ENCODE assay signal across 1 cellular context in the genomic region with DNA sequence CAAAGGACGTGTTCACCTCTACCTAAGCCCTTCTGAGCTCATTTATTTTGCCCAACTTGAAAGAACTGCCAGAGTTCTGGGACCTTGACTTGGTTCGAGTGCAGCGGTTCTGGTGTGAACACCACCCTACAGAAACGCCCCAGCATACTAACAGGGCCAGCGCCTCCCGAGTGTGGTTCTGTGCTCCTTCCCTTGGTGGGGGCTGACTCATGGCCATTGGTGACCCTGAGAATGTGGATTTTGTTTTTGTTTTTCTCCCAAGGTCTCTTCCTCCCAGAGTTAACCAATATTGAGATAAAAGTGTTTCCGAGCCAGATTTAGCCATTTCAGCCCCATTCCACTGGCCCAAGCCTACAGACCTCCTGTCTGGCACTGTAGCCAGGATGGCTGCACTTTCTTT.
TF ChIP-seq lines count a peak whose summit lies in the region.

No MANE protein-coding gene starts in this region.

TF ChIP-seq in IMR-90, 13 proteins besides CTCF, POLR2A, EP300 and RAD21:
- TF ChIP-seq SMC3 (IDR thresholded peaks at IDR 0.05; ENCODE audit: low read depth, low read length) (no peak), MXI1 (IDR thresholded peaks at IDR 0.05; ENCODE audit: borderline replicate concordance, low read depth, low read length) (no peak), MAFK (IDR thresholded peaks at IDR 0.05; ENCODE audit: low read depth, low read length) (no peak), RFX5 (IDR thresholded peaks at IDR 0.05; ENCODE audit: low read depth, low read length) (no peak), NFE2L2 (IDR thresholded peaks at IDR 0.05; ENCODE audit: low read depth, low read length) (no peak), RCOR1 (IDR thresholded peaks at IDR 0.05; ENCODE audit: insufficient replicate concordance, low read length) (no peak), FOS (IDR thresholded peaks at IDR 0.05; ENCODE audit: low read depth, low read length) (no peak), CEBPB (IDR thresholded peaks at IDR 0.05; ENCODE audit: low read depth, low read length) (no peak)
- TF ChIP-seq, protein P1, sequence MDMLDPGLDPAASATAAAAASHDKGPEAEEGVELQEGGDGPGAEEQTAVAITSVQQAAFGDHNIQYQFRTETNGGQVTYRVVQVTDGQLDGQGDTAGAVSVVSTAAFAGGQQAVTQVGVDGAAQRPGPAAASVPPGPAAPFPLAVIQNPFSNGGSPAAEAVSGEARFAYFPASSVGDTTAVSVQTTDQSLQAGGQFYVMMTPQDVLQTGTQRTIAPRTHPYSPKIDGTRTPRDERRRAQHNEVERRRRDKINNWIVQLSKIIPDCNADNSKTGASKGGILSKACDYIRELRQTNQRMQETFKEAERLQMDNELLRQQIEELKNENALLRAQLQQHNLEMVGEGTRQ (IDR thresholded peaks at IDR 0.05; ENCODE audit: low read depth, low read length) = no peak
- TF ChIP-seq, protein P2, sequence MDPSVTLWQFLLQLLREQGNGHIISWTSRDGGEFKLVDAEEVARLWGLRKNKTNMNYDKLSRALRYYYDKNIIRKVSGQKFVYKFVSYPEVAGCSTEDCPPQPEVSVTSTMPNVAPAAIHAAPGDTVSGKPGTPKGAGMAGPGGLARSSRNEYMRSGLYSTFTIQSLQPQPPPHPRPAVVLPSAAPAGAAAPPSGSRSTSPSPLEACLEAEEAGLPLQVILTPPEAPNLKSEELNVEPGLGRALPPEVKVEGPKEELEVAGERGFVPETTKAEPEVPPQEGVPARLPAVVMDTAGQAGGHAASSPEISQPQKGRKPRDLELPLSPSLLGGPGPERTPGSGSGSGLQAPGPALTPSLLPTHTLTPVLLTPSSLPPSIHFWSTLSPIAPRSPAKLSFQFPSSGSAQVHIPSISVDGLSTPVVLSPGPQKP (IDR thresholded peaks at IDR 0.05; ENCODE audit: borderline replicate concordance, low read depth, low read length) = no peak
